Comparison of ENCODE assay signal across 14 cellular contexts in the genomic region with DNA sequence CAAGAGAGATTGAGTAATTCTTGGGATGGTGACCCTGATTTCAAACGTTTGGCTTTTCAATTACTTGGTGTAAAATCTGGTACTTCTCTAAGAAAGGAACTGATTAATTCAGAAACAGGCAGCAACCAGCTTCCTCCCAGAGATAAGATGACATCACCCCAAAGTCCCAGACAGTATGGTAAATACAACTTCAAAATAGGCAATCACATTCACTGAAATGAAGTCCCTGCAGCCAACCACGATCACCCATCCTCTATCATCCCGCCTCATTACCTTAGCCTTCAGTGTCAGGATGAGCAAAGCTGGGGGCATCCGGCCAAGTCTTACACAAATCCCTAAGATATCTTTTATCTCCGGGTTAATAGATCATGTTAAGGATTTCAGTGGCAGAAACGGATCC. TPM values are rescaled to one million over a fixed set of nuclear protein-coding genes. Genes with fewer than 3 reads are reported as not detected.
DNase-seq lines count a peak whose midpoint lies in the region; ATAC-seq and TF ChIP-seq lines count a peak whose summit lies in the region.
"Had no signal": no experiment of that assay in that cellular context is flagged by ENCODE, and none has a peak within 500 bp of the region (broad histone marks: within the 10 kb centered on the region; RNA-seq: fewer than 3 reads in every experiment).

No MANE protein-coding gene starts in this region.

- CTCF ChIA-PET in AG04449 (lab: Yijun Ruan, JAX) = interaction anchor here (0.7 to 1.6 kb wide), 4 partner anchors 8 to 186 kb away, joined by 3 to 5 read pairs (median 4); no protein-coding TSS in a partner anchor

- H3K9me2 ChIP-seq in hepatocyte (replicated peaks; ENCODE audit: insufficient read depth) = no peaks in the 10 kb centered on the region

- H3K9me3 ChIP-seq in hepatocyte (ENCODE audit: low read depth) = no peaks in the 10 kb centered on the region
- H3K9me3 ChIP-seq: testis had no signal

- H3K4me3 ChIP-seq in AG04449 (ENCODE audit: low read depth, low read length) (no peak overlapping the region), hepatocyte (no peak overlapping the region)
- H3K4me3 ChIP-seq: coronary artery, testis had no signal

- no peaks in the 10 kb centered on the region for H4K20me1 ChIP-seq in hepatocyte (ENCODE audit: insufficient read depth, poor library complexity, severe bottlenecking)

- H3K36me3 ChIP-seq in hepatocyte (replicated peaks; ENCODE audit: insufficient read depth, low read depth) = no peaks in the 10 kb centered on the region

- no peak overlapping the region for H3K4me2 ChIP-seq in hepatocyte

- TF ChIP-seq CTCF in AG04449 (IDR thresholded peaks at IDR 0.05; ENCODE audit: insufficient read depth, low read length, missing control alignments) = no peak
- TF ChIP-seq CTCF in hepatocyte (IDR thresholded peaks at IDR 0.05; ENCODE audit: poor library complexity) = no peak

- H3K79me2 ChIP-seq in hepatocyte = no peaks in the 10 kb centered on the region

- H3K27me3 ChIP-seq in hepatocyte = no peaks in the 10 kb centered on the region
- H3K27me3 ChIP-seq: testis had no signal

- ATAC-seq in SK-N-SH treated with all-trans-retinoic acid at 6 μM for 48 hours (peak; percentile 78), HG02870 (IDR thresholded peaks at IDR 0.05; ENCODE audit: unreplicated experiment) (no peak)

- DNase-seq in AG04449 (ENCODE audit: low read depth, low spot score) (peak; percentile 38), ELR (ENCODE audit: low read depth) (peak; percentile 60), hepatocyte (ENCODE audit: low spot score) (peak; percentile 45), amniotic stem cell (lab: John Stamatoyannopoulos, UW) (no peak), SIG-M5 (lab: John Stamatoyannopoulos, UW) (no peak), epidermal melanocyte (ENCODE audit: insufficient read length, low spot score) (no peak)
- DNase-seq: NCI-H1092 treated with DMSO at 0.1 percent for 48 hours; NK-92 treated with Interleukin-12 subunit alpha and Interleukin-12 subunit beta, amount 100 ng/mL, for 24 hours; T-helper 9 cell; testis had no signal

- H2AFZ ChIP-seq in hepatocyte = no peak overlapping the region

- WGBS in hepatocyte (ENCODE audit: low lambda C conversion rate, missing lambda C conversion rate) = 72% methylated on average over 6 of the region's 6 CpGs

- H3K4me1 ChIP-seq in hepatocyte (ENCODE audit: insufficient read depth) = no peaks in the 10 kb centered on the region

- POLR2A ChIA-PET in AG04449 (lab: Yijun Ruan, JAX) = no interaction called here

- no peak overlapping the region for H3K27ac ChIP-seq in hepatocyte
- H3K27ac ChIP-seq: coronary artery, testis had no signal

TF ChIP-seq in SK-N-SH treated with all-trans-retinoic acid at 6 μM for 48 hours, 23 proteins besides CTCF, POLR2A, EP300 and RAD21:
- TF ChIP-seq ZC3H10 (CRISPR knock-in tag; IDR thresholded peaks at IDR 0.05) = no peak
- no peak for TF ChIP-seq ESRRG (CRISPR knock-in tag; IDR thresholded peaks at IDR 0.05)
- no peak for TF ChIP-seq ARNTL (CRISPR knock-in tag; IDR thresholded peaks at IDR 0.05; ENCODE audit: borderline replicate concordance, low read depth)

RNA-seq across cellular contexts. Expression of a gene that starts 26.4 kb away (rescaled TPM):
- total RNA-seq in hepatocyte = 10.9 and 16.7 TPM in 2 replicates
- 8.5 and 14.4 TPM in 2 replicates for polyA plus RNA-seq in hepatocyte
- polyA plus RNA-seq: neural cell had no signal

Comparison
In these comparisons a context has a peak if more than half of its experiments do, and no peak if none do; other contexts are left out.
1. DNase-seq: peak in AG04449 (single experiment), ELR (single experiment) and hepatocyte (single experiment); none in amniotic stem cell (single experiment), SIG-M5 (single experiment) and epidermal melanocyte (single experiment).